In genomic region chr5:61822584-61822983, GRCh38 we compare ENCODE assay signal across 1 cellular context.
TF ChIP-seq lines count a peak whose summit lies in the region.

No MANE protein-coding gene starts in this region.

TF ChIP-seq in WTC11, 78 proteins besides CTCF, POLR2A, EP300 and RAD21 (continued from another document):
- TF ChIP-seq SP1 (CRISPR knock-in tag; conservative IDR thresholded peaks at IDR 0.05) (no peak), NFE2L1 (CRISPR knock-in tag; IDR thresholded peaks at IDR 0.05) (no peak), STAT6 (CRISPR knock-in tag; conservative IDR thresholded peaks at IDR 0.05; ENCODE audit: low read depth) (no peak), CREM (CRISPR knock-in tag; IDR thresholded peaks at IDR 0.05) (no peak)
